35 cellular contexts compared by ENCODE assay signal in genomic region chr20:22908944-22909343, GRCh38.
"Had no signal": no experiment of that assay in that cellular context is flagged by ENCODE, and none has a peak within 500 bp of the region (broad histone marks: within the 10 kb centered on the region; RNA-seq: fewer than 3 reads in every experiment).

No MANE protein-coding gene starts in this region.

- ATAC-seq: activated CD8-positive, alpha-beta T cell treated with anti-CD3 and anti-CD28 coated beads for 36 hours; activated naive CD8-positive, alpha-beta T cell treated with anti-CD3 and anti-CD28 coated beads, Interleukin-2, amount 50 U/mL, for 24 hours; activated T-cell treated with anti-CD3 and anti-CD28 coated beads, Interleukin-2, amount 50 U/mL, for 4 hours; activated T-cell treated with anti-CD3 and anti-CD28 coated beads, Interleukin-2, amount 50 U/mL, for 72 hours; activated T-helper 17 cell treated with anti-CD3 and anti-CD28 coated beads, Interleukin-2, amount 50 U/mL, for 72 hours had no signal

- H3K27ac Mint-ChIP-seq: activated B cell treated with CpG ODN at 0.5 μM for 24 hours; activated CD4-positive, alpha-beta memory T cell treated with anti-CD3 and anti-CD28 coated beads for 36 hours; activated CD4-positive, alpha-beta T cell treated with anti-CD3 and anti-CD28 coated beads, Interleukin-2, amount 10 ng/mL, durations not matched to agents 7 days and 5 days; activated CD8-positive, alpha-beta T cell treated with anti-CD3 and anti-CD28 coated beads for 36 hours; activated naive CD4-positive, alpha-beta T cell treated with anti-CD3 and anti-CD28 coated beads for 36 hours; activated naive CD8-positive, alpha-beta T cell; activated naive CD8-positive, alpha-beta T cell treated with anti-CD3 and anti-CD28 coated beads, Interleukin-2, amount 10 ng/mL, durations not matched to agents 7 days and 5 days; activated naive CD8-positive, alpha-beta T cell treated with anti-CD3 and anti-CD28 coated beads, Interleukin-2, amount 50 U/mL, for 24 hours; activated T-cell treated with anti-CD3 and anti-CD28 coated beads, Interleukin-2, amount 50 U/mL, for 72 hours; activated T-helper 1 cell treated with anti-CD3 and anti-CD28 coated beads, Interleukin-12 subunit alpha, Interleukin-12 subunit beta, Interleukin-2, Interleukin-4 antibody, amounts not matched to agents 30 ng/mL and 10 ng/mL and 1 ng/mL, durations not matched to agents 14 hours and 24 hours and 36 hours; activated T-helper 17 cell treated with anti-CD3 and anti-CD28 coated beads, Interleukin-2, amount 50 U/mL, for 72 hours; brain; T-helper 1 cell treated with Interleukin-12 subunit alpha and Interleukin-12 subunit beta and Interleukin-4 antibody, amounts not matched to agents 30 μg/mL and 1 μg/mL, for 36 hours; T-helper 2 cell treated with Interferon-gamma antibody and Interleukin-4, amounts not matched to agents 5 μg/mL and 100 μg/mL, for 36 hours had no signal

- H3K27me3 Mint-ChIP-seq: activated B cell treated with CpG ODN at 0.5 μM for 24 hours; activated CD4-positive, alpha-beta memory T cell treated with anti-CD3 and anti-CD28 coated beads for 36 hours; activated CD4-positive, alpha-beta T cell treated with anti-CD3 and anti-CD28 coated beads, Interleukin-2, amount 10 ng/mL, durations not matched to agents 7 days and 5 days; activated naive CD8-positive, alpha-beta T cell; activated naive CD8-positive, alpha-beta T cell treated with anti-CD3 and anti-CD28 coated beads, Interleukin-2, amount 10 ng/mL, durations not matched to agents 7 days and 5 days; activated T-helper 17 cell treated with anti-CD3 and anti-CD28 coated beads, Interleukin-2, amount 50 U/mL, for 72 hours; brain; central memory CD8-positive, alpha-beta T cell had no signal

- H3K9me3 Mint-ChIP-seq: activated naive CD4-positive, alpha-beta T cell treated with anti-CD3 and anti-CD28 coated beads for 36 hours; activated naive CD8-positive, alpha-beta T cell treated with anti-CD3 and anti-CD28 coated beads, Interleukin-2, amount 10 ng/mL, durations not matched to agents 7 days and 5 days; activated T-helper 1 cell treated with anti-CD3 and anti-CD28 coated beads, Interleukin-12 subunit alpha, Interleukin-12 subunit beta, Interleukin-2, Interleukin-4 antibody, amounts not matched to agents 30 ng/mL and 10 ng/mL and 1 ng/mL, durations not matched to agents 14 hours and 24 hours and 36 hours; brain; central memory CD8-positive, alpha-beta T cell; T-helper 1 cell treated with Interleukin-12 subunit alpha and Interleukin-12 subunit beta and Interleukin-4 antibody, amounts not matched to agents 30 μg/mL and 1 μg/mL, for 36 hours; T-helper 2 cell treated with Interferon-gamma antibody and Interleukin-4, amounts not matched to agents 5 μg/mL and 100 μg/mL, for 36 hours had no signal

- H3K4me3 Mint-ChIP-seq: activated B cell treated with CpG ODN at 0.5 μM for 24 hours; activated CD4-positive, alpha-beta memory T cell treated with anti-CD3 and anti-CD28 coated beads for 36 hours; activated CD4-positive, alpha-beta T cell treated with anti-CD3 and anti-CD28 coated beads, Interleukin-2, amount 10 ng/mL, durations not matched to agents 7 days and 5 days; activated CD8-positive, alpha-beta T cell treated with anti-CD3 and anti-CD28 coated beads for 36 hours; activated naive CD4-positive, alpha-beta T cell treated with anti-CD3 and anti-CD28 coated beads for 36 hours; activated naive CD8-positive, alpha-beta T cell; activated naive CD8-positive, alpha-beta T cell treated with anti-CD3 and anti-CD28 coated beads, Interleukin-2, amount 10 ng/mL, durations not matched to agents 7 days and 5 days; activated naive CD8-positive, alpha-beta T cell treated with anti-CD3 and anti-CD28 coated beads, Interleukin-2, amount 50 U/mL, for 24 hours; activated T-cell treated with anti-CD3 and anti-CD28 coated beads, Interleukin-2, amount 50 U/mL, for 4 hours; activated T-cell treated with anti-CD3 and anti-CD28 coated beads, Interleukin-2, amount 50 U/mL, for 72 hours; activated T-helper 1 cell treated with anti-CD3 and anti-CD28 coated beads, Interleukin-12 subunit alpha, Interleukin-12 subunit beta, Interleukin-2, Interleukin-4 antibody, amounts not matched to agents 30 ng/mL and 10 ng/mL and 1 ng/mL, durations not matched to agents 14 hours and 24 hours and 36 hours; activated T-helper 17 cell treated with anti-CD3 and anti-CD28 coated beads, Interleukin-2, amount 50 U/mL, for 72 hours; brain; central memory CD8-positive, alpha-beta T cell; T-helper 1 cell treated with Interleukin-12 subunit alpha and Interleukin-12 subunit beta and Interleukin-4 antibody, amounts not matched to agents 30 μg/mL and 1 μg/mL, for 36 hours; T-helper 2 cell treated with Interferon-gamma antibody and Interleukin-4, amounts not matched to agents 5 μg/mL and 100 μg/mL, for 36 hours had no signal

- DNase-seq: activated B cell treated with CpG ODN at 0.5 μM for 24 hours; activated CD4-positive, alpha-beta memory T cell treated with anti-CD3 and anti-CD28 coated beads for 36 hours; activated CD4-positive, alpha-beta T cell treated with anti-CD3 and anti-CD28 coated beads for 4 hours; activated CD4-positive, alpha-beta T cell treated with anti-CD3 and anti-CD28 coated beads, Interleukin-2, amount 10 ng/mL, durations not matched to agents 7 days and 5 days; activated CD4-positive, CD25-positive, alpha-beta regulatory T cell treated with anti-CD3 and anti-CD28 coated beads, Interleukin-2, amount 50 U/mL, for 72 hours; activated CD8-positive, alpha-beta memory T cell treated with anti-CD3 and anti-CD28 coated beads, Interleukin-2, amount 50 U/mL, for 4 hours; activated CD8-positive, alpha-beta T cell treated with anti-CD3 and anti-CD28 coated beads for 36 hours; activated effector memory CD4-positive, alpha-beta T cell treated with anti-CD3 and anti-CD28 coated beads, Interleukin-2, amount 50 U/mL, for 16 hours; activated gamma-delta T cell treated with Interleukin-2 at 50 U/mL for 16 hours; activated naive CD4-positive, alpha-beta T cell; activated naive CD4-positive, alpha-beta T cell treated with anti-CD3 and anti-CD28 coated beads for 36 hours; activated naive CD4-positive, alpha-beta T cell treated with anti-CD3 and anti-CD28 coated beads, Interleukin-2, amount 50 U/mL, for 16 hours; activated naive CD8-positive, alpha-beta T cell treated with anti-CD3 and anti-CD28 coated beads, Interleukin-2, amount 10 ng/mL, durations not matched to agents 7 days and 5 days; activated naive CD8-positive, alpha-beta T cell treated with anti-CD3 and anti-CD28 coated beads, Interleukin-2, amount 50 U/mL, for 24 hours; activated T-cell treated with anti-CD3 and anti-CD28 coated beads for 4 hours; activated T-cell treated with anti-CD3 and anti-CD28 coated beads, Interleukin-2, amount 50 U/mL, for 1 hour; activated T-cell treated with anti-CD3 and anti-CD28 coated beads, Interleukin-2, amount 50 U/mL, for 4 hours; activated T-cell treated with anti-CD3 and anti-CD28 coated beads, Interleukin-2, amount 50 U/mL, for 72 hours; amygdala; anterior cingulate cortex; caudate nucleus; cerebellar nuclear complex; T-helper 1 cell; T-helper 2 cell; T-helper 9 cell had no signal

- H3K4me1 Mint-ChIP-seq: activated B cell treated with CpG ODN at 0.5 μM for 24 hours; activated CD4-positive, alpha-beta T cell treated with anti-CD3 and anti-CD28 coated beads, Interleukin-2, amount 10 ng/mL, durations not matched to agents 7 days and 5 days; activated naive CD8-positive, alpha-beta T cell treated with anti-CD3 and anti-CD28 coated beads, Interleukin-2, amount 10 ng/mL, durations not matched to agents 7 days and 5 days; activated naive CD8-positive, alpha-beta T cell treated with anti-CD3 and anti-CD28 coated beads, Interleukin-2, amount 50 U/mL, for 24 hours; activated T-helper 17 cell treated with anti-CD3 and anti-CD28 coated beads, Interleukin-2, amount 50 U/mL, for 72 hours; brain; central memory CD8-positive, alpha-beta T cell had no signal

- H3K9me3 ChIP-seq: ascending aorta had no signal

- H3K36me3 ChIP-seq: ascending aorta, cardiac muscle cell had no signal

- H3K4me1 ChIP-seq: ascending aorta had no signal

- H3K27me3 ChIP-seq: ascending aorta had no signal

- H3K27ac ChIP-seq: ascending aorta, cardiac muscle cell, VCaP had no signal

- H3K36me3 Mint-ChIP-seq: activated CD4-positive, alpha-beta memory T cell treated with anti-CD3 and anti-CD28 coated beads for 36 hours; activated naive CD8-positive, alpha-beta T cell; activated naive CD8-positive, alpha-beta T cell treated with anti-CD3 and anti-CD28 coated beads, Interleukin-2, amount 10 ng/mL, durations not matched to agents 7 days and 5 days; brain had no signal

- H3K4me3 ChIP-seq: ascending aorta, cardiac muscle cell had no signal
